Comparison of ENCODE assay signal across 18 cellular contexts in the genomic region with DNA sequence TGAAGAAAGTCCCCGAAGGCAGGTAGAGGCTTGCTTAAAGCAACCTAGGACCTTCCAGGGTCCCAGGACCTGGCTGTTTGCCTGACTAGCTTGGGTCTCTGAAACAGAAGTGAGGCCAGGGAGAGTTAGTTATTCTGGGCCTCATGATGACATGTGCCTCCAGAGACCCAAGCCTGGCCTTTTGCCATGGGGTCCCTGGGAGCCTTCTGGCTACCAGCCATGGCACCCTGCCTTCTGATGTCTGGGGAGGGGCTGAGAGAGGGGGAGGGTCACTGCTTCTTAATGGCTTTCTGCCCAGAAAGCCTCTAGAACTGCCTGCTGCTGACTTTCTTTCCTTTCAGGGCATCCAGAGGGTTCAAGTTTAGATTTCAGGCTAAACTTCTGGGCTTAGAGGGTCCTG. TPM values are rescaled to one million over a fixed set of nuclear protein-coding genes. Genes with fewer than 3 reads are reported as not detected.
DNase-seq lines count a peak whose midpoint lies in the region; ATAC-seq and TF ChIP-seq lines count a peak whose summit lies in the region.
"Had no signal": no experiment of that assay in that cellular context is flagged by ENCODE, and none has a peak within 500 bp of the region (broad histone marks: within the 10 kb centered on the region; RNA-seq: fewer than 3 reads in every experiment).

No MANE protein-coding gene starts in this region.

- H3K4me1 ChIP-seq in HCT116 (ENCODE audit: control insufficient read depth in 1 of 2, insufficient read depth in 2 of 2, low read length in 2 of 2) = peaks cover 7 to 25% of the 10 kb centered on the region in 2 experiments
- peaks cover 1% of the 10 kb centered on the region for H3K4me1 ChIP-seq in right cardiac atrium (ENCODE audit: control insufficient read depth, insufficient read depth, low read length)

- H3K36me3 Mint-ChIP-seq in Calu3 (ENCODE audit: insufficient read depth, unreplicated experiment) = no peaks in the 10 kb centered on the region
- H3K36me3 Mint-ChIP-seq: CD8-positive, alpha-beta T cell had no signal

- POLR2A ChIA-PET in HCT116 (lab: Charles Lee) = no interaction called here

- no peak overlapping the region for H3K27ac Mint-ChIP-seq in Calu3 (ENCODE audit: unreplicated experiment)
- H3K27ac Mint-ChIP-seq: B cell; CD8-positive, alpha-beta T cell had no signal

- no peak for TF ChIP-seq RAD21 in HCT116 (IDR thresholded peaks at IDR 0.05; ENCODE audit: low read depth)

- H3K9me2 ChIP-seq in HCT116 (ENCODE audit: insufficient read depth) = no peaks in the 10 kb centered on the region

- H2AFZ ChIP-seq in HCT116 (ENCODE audit: low read depth, low read length, poor library complexity, severe bottlenecking) = no peak overlapping the region

- H3K27me3 Mint-ChIP-seq in Calu3 (ENCODE audit: unreplicated experiment) = peaks cover 15% of the 10 kb centered on the region

- H3K9ac ChIP-seq in HCT116 (ENCODE audit: low read length) = no peak overlapping the region
- H3K9ac ChIP-seq: BLaER1 treated with 17β-estradiol and CSF1 and Interleukin-3, amounts not matched to agents 10 nM and 100 nM had no signal

- H3K27ac ChIP-seq in HCT116 (ENCODE audit: low read depth, low read length) (no peak overlapping the region), right cardiac atrium (ENCODE audit: low read length) (no peak overlapping the region)
- H3K27ac ChIP-seq: BLaER1 treated with 17β-estradiol and CSF1 and Interleukin-3, amounts not matched to agents 10 nM and 100 nM; HL-60 had no signal

- TF ChIP-seq POLR2A in HCT116 (IDR thresholded peaks at IDR 0.05; ENCODE audit: borderline replicate concordance, extremely low read depth, insufficient read depth, insufficient read length) = no peak

- no TSS peak for BruUV-seq in HCT116 (replicated peaks; lab: Mats Ljungman, UMichigan)
- BruUV-seq in Calu3 (replicated peaks; lab: Mats Ljungman, UMichigan) = no TSS peak

- CTCF ChIA-PET in HCT116 (lab: Charles Lee) (no interaction called here), Calu3 (lab: Charles Lee) (no interaction called here)

- WGBS in right cardiac atrium = 72% methylated on average over 1 of the region's 1 CpG

- H3K9me3 Mint-ChIP-seq in Calu3 (ENCODE audit: low read depth, unreplicated experiment) = no peaks in the 10 kb centered on the region
- H3K9me3 Mint-ChIP-seq: CD8-positive, alpha-beta T cell had no signal

- no peaks in the 10 kb centered on the region for H3K79me2 ChIP-seq in HCT116 (ENCODE audit: insufficient read depth, low read length)

- H3K9me3 ChIP-seq in HCT116 (ENCODE audit: control insufficient read depth in 1 of 2, insufficient read depth in 1 of 2, low read depth in 1 of 2, low read length in 2 of 2) (no peaks in the 10 kb centered on the region), right cardiac atrium (ENCODE audit: control insufficient read depth, low read length) (no peaks in the 10 kb centered on the region)
- H3K9me3 ChIP-seq: BLaER1 treated with 17β-estradiol and CSF1 and Interleukin-3, amounts not matched to agents 10 nM and 100 nM had no signal

- RAD21 ChIA-PET in HCT116 (lab: Charles Lee; ENCODE audit: low non-redundant PET in 1 of 2, low total read pairs in 2 of 2, uncharacterized antibody in 2 of 2, unreplicated experiment in 2 of 2) = no interaction called here

- no peak for TF ChIP-seq CTCF in HCT116 (IDR thresholded peaks at IDR 0.05 in 2 of 3, conservative IDR thresholded peaks at IDR 0.05 in 1 of 3; ENCODE audit: borderline replicate concordance in 1 of 3, insufficient read depth in 1 of 3, low read depth in 2 of 3, low read length in 2 of 3)
- TF ChIP-seq CTCF in Calu3 (IDR thresholded peaks at IDR 0.05; ENCODE audit: unreplicated experiment) = no peak
- no peak for TF ChIP-seq CTCF in GM20000 (IDR thresholded peaks at IDR 0.05; ENCODE audit: extremely low read depth, missing control alignments)

- DNase-seq in Right ventricle myocardium superior (peak; percentile 44), Right ventricle myocardium inferior (ENCODE audit: missing footprints) (no peak), HCT116 (ENCODE audit: low read depth, low spot score) (no peak), RPMI8226 (peak; percentile 12), right cardiac atrium (peak in 2 of 3 donors; percentile 64 to 69), Calu3 (no peak), GM20000 (ENCODE audit: low spot score) (no peak)
- DNase-seq: 8988T; CD8-positive, alpha-beta T cell; DMS153; DMS79; GDM1; GOT3; H7 had no signal

- H3K27me3 ChIP-seq in HCT116 (ENCODE audit: insufficient read depth, low read length) = no peaks in the 10 kb centered on the region
- H3K27me3 ChIP-seq in right cardiac atrium (ENCODE audit: control insufficient read depth, insufficient read depth) = no peaks in the 10 kb centered on the region

- ATAC-seq in Right ventricle myocardium superior (ENCODE audit: poor library complexity) (no peak), Right ventricle myocardium inferior (no peak), HCT116 (no peak), right cardiac atrium (no peak), HG03457 (IDR thresholded peaks at IDR 0.05; ENCODE audit: unreplicated experiment) (no peak)
- ATAC-seq: CD8-positive, alpha-beta T cell had no signal

- H3K4me2 ChIP-seq in HCT116 (ENCODE audit: low read length) = 0 out of 2 replicates have a peak overlapping the region, but pooled peaks have one; percentile 77

- H3K36me3 ChIP-seq in HCT116 (ENCODE audit: control insufficient read depth in 1 of 2, insufficient read depth in 2 of 2, low read length in 2 of 2) = no peaks in the 10 kb centered on the region
- H3K36me3 ChIP-seq: BLaER1 treated with 17β-estradiol and CSF1 and Interleukin-3, amounts not matched to agents 10 nM and 100 nM had no signal

- H3K4me1 Mint-ChIP-seq in Calu3 (ENCODE audit: low read depth, unreplicated experiment) = peaks cover 7% of the 10 kb centered on the region
- H3K4me1 Mint-ChIP-seq: B cell had no signal

- H3K4me3 ChIP-seq in HCT116 (replicated peaks in 1 of 2; ENCODE audit: low read depth in 1 of 2, low read length in 2 of 2) (no peak overlapping the region), right cardiac atrium (ENCODE audit: low read length) (no peak overlapping the region)
- H3K4me3 ChIP-seq: BLaER1 treated with 17β-estradiol and CSF1 and Interleukin-3, amounts not matched to agents 10 nM and 100 nM had no signal

- no peak overlapping the region for H3K4me3 Mint-ChIP-seq in Calu3 (ENCODE audit: low read depth, unreplicated experiment)
- H3K4me3 Mint-ChIP-seq: B cell; CD8-positive, alpha-beta T cell had no signal

- intact Hi-C loops in Right ventricle myocardium superior (cut with DNase I) = loop anchor here (10.0 kb wide), 1 partner anchor 58 kb away; no protein-coding TSS in a partner anchor
- intact Hi-C loops in Right ventricle myocardium inferior (cut with DNase I) = no loop called here
- intact Hi-C loops in HCT116 (cut with micrococcal nuclease) = no loop called here
- intact Hi-C loops in right cardiac atrium (cut with DNase I) = no loop called here
- intact Hi-C loops in Calu3 (cut with micrococcal nuclease; ENCODE audit: unreplicated experiment) = no loop called here

- no peaks in the 10 kb centered on the region for H4K20me1 ChIP-seq in HCT116 (ENCODE audit: insufficient read depth)

TF ChIP-seq in HCT116, 20 proteins besides CTCF, POLR2A, EP300 and RAD21 (continues in another document):
- TF ChIP-seq CEBPB (IDR thresholded peaks at IDR 0.05; ENCODE audit: low read depth) (no peak), SP1 (IDR thresholded peaks at IDR 0.05; ENCODE audit: low read depth) (no peak), EZH2 (IDR thresholded peaks at IDR 0.05) (no peak), FOSL1 (IDR thresholded peaks at IDR 0.05; ENCODE audit: low read depth) (no peak), POLR2AphosphoS5 (IDR thresholded peaks at IDR 0.05; ENCODE audit: low read depth, low read length) (no peak), EGR1 (IDR thresholded peaks at IDR 0.05; ENCODE audit: low read depth) (no peak), SIN3A (IDR thresholded peaks at IDR 0.05; ENCODE audit: low read depth) (no peak), CBX3 (IDR thresholded peaks at IDR 0.05; ENCODE audit: low read depth) (no peak), ELF1 (IDR thresholded peaks at IDR 0.05; ENCODE audit: borderline replicate concordance, low read depth) (no peak)
- TF ChIP-seq, protein P1, sequence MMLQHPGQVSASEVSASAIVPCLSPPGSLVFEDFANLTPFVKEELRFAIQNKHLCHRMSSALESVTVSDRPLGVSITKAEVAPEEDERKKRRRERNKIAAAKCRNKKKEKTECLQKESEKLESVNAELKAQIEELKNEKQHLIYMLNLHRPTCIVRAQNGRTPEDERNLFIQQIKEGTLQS (IDR thresholded peaks at IDR 0.05) = no peak
- TF ChIP-seq, protein P2, sequence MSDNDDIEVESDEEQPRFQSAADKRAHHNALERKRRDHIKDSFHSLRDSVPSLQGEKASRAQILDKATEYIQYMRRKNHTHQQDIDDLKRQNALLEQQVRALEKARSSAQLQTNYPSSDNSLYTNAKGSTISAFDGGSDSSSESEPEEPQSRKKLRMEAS (IDR thresholded peaks at IDR 0.05) = no peak
- TF ChIP-seq, protein P3, sequence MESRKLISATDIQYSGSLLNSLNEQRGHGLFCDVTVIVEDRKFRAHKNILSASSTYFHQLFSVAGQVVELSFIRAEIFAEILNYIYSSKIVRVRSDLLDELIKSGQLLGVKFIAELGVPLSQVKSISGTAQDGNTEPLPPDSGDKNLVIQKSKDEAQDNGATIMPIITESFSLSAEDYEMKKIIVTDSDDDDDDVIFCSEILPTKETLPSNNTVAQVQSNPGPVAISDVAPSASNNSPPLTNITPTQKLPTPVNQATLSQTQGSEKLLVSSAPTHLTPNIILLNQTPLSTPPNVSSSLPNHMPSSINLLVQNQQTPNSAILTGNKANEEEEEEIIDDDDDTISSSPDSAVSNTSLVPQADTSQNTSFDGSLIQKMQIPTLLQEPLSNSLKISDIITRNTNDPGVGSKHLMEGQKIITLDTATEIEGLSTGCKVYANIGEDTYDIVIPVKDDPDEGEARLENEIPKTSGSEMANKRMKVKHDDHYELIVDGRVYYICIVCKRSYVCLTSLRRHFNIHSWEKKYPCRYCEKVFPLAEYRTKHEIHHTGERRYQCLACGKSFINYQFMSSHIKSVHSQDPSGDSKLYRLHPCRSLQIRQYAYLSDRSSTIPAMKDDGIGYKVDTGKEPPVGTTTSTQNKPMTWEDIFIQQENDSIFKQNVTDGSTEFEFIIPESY (IDR thresholded peaks at IDR 0.05; ENCODE audit: extremely low read depth, insufficient replicate concordance, low read length) = no peak

RNA-seq across cellular contexts. Expression of a gene that starts 1.0 kb away (rescaled TPM):
- total RNA-seq in Right ventricle myocardium superior (10.5 TPM), Right ventricle myocardium inferior (11.7 TPM), HCT116 (2021; ENCODE audit: unreplicated experiment) (5.4 TPM), right cardiac atrium (10 to 100 TPM; 10.2 to 12.2 (median 10.5) TPM), Calu3 (2022) (0.45 and 0.47 TPM in 2 replicates)
- polyA plus RNA-seq in HCT116 (2012) = 3.0 and 4.1 TPM in 2 replicates
- polyA plus RNA-seq in right cardiac atrium = 6.0 TPM
- total RNA-seq: CD8-positive, alpha-beta T cell had no signal

Comparison
In these comparisons a context has a peak if more than half of its experiments do, and no peak if none do; other contexts are left out.
1. DNase-seq: peak in Right ventricle myocardium superior (single experiment), RPMI8226 (single experiment) and right cardiac atrium (2 of 3); none in Right ventricle myocardium inferior (single experiment), HCT116 (single experiment), Calu3 (single experiment) and GM20000 (single experiment).